Comparison of ENCODE assay signal across 23 cellular contexts in genomic region chr3:48199117-48199516, GRCh38. TPM values are rescaled to one million over a fixed set of nuclear protein-coding genes. Genes with fewer than 3 reads are reported as not detected.
A peak's percentile ranks its signal among the peaks of the same experiment; 100 is the strongest.
DNase-seq lines count a peak whose midpoint lies in the region; ATAC-seq, FAIRE-seq and TF ChIP-seq lines count a peak whose summit lies in the region.
"Had no signal": no experiment of that assay in that cellular context is flagged by ENCODE, and none has a peak within 500 bp of the region (broad histone marks: within the 10 kb centered on the region; RNA-seq: fewer than 3 reads in every experiment).

No MANE protein-coding gene starts in this region.

- peak; percentile 26 for DNase-seq in cardiac septum (ENCODE audit: low spot score)
- DNase-seq in left ventricle myocardium superior: no peak
- DNase-seq in K562 (ENCODE audit: extremely low read depth in 1 of 4, low spot score in 3 of 4): no peak
- peak; percentile 1 for DNase-seq in kidney
- no peak for DNase-seq in cerebellar cortex (ENCODE audit: low spot score)
- DNase-seq in inferior parietal cortex (ENCODE audit: extremely low spot score): no peak
- DNase-seq: 8988T; ACHN; AML-193; BE2C; CD4-positive, alpha-beta T cell; DMS 273 treated with DMSO at 0.1 percent for 48 hours; DMS79; EL; GDM1; H9 had no signal

- intact Hi-C loops in cardiac septum (cut with DNase I) (no loop called here), left ventricle myocardium superior (cut with micrococcal nuclease) (no loop called here), K562 (cut with micrococcal nuclease) (loop anchor here (10.0 kb wide), 2 partner anchors 76 to 206 kb away; no protein-coding TSS in a partner anchor), kidney (cut with DNase I) (no loop called here)

- in situ Hi-C loops in K562 (cut with MboI): loop anchor here (10.0 kb wide), 1 partner anchor 236 kb away; the partner anchor contains the start of gene PLXNB1

- FAIRE-seq in K562 (lab: Jason Lieb, UNC) (no peak), kidney (lab: Jason Lieb, UNC) (no peak)
- FAIRE-seq: A549, D721Med, GM12878 had no signal

- H3K4me3 ChIP-seq in K562 (no peak overlapping the region), kidney (ENCODE audit: low read length in 2 of 2) (no peak overlapping the region)
- H3K4me3 ChIP-seq: A549; BLaER1 treated with 17β-estradiol and CSF1 and Interleukin-3, amounts not matched to agents 10 nM and 100 nM; GM12878; GM23338 had no signal

- H3K9ac ChIP-seq in K562 (ENCODE audit: insufficient read depth in 1 of 2, low read depth in 2 of 2, low read length in 2 of 2) (no peak overlapping the region), kidney (ENCODE audit: low read length in 2 of 2) (no peak overlapping the region)
- H3K9ac ChIP-seq: BLaER1 treated with 17β-estradiol and CSF1 and Interleukin-3, amounts not matched to agents 10 nM and 100 nM had no signal

- POLR2A ChIA-PET in K562 (lab: Yijun Ruan, JAX): interaction anchor here (0.7 to 0.9 kb wide), 2 partner anchors 18 to 42 kb away, joined by 3 read pairs; partner anchors contain the start of gene ZNF589

- no peaks in the 10 kb centered on the region for H3K27me3 ChIP-seq in K562 (ENCODE audit: control insufficient read depth in 2 of 2, insufficient read depth in 2 of 2, low read length in 2 of 2)
- H3K27me3 ChIP-seq: BE2C; BLaER1 treated with 17β-estradiol and CSF1 and Interleukin-3, amounts not matched to agents 10 nM and 100 nM had no signal

- no peak for TF ChIP-seq CTCF in K562 (IDR thresholded peaks at IDR 0.05 in 2 of 3, conservative IDR thresholded peaks at IDR 0.05 in 1 of 3; ENCODE audit: insufficient read depth in 2 of 3, low read depth in 1 of 3, low read length in 3 of 3)
- TF ChIP-seq CTCF in kidney (IDR thresholded peaks at IDR 0.05; ENCODE audit: borderline replicate concordance, extremely low read depth, insufficient read depth): no peak

- H3K9me3 ChIP-seq in K562 (replicated peaks; ENCODE audit: control insufficient read depth, insufficient read depth, low read depth, low read length): no peaks in the 10 kb centered on the region
- no peaks in the 10 kb centered on the region for H3K9me3 ChIP-seq in kidney (ENCODE audit: control insufficient read depth in 1 of 2, low read length in 2 of 2)
- H3K9me3 ChIP-seq: A549; BE2C; BLaER1 treated with 17β-estradiol and CSF1 and Interleukin-3, amounts not matched to agents 10 nM and 100 nM had no signal

- H3K36me3 ChIP-seq in K562 (ENCODE audit: control insufficient read depth, insufficient read depth, low read length) (no peaks in the 10 kb centered on the region), kidney (ENCODE audit: control insufficient read depth in 1 of 2, insufficient read depth in 2 of 2, low read length in 2 of 2) (no peaks in the 10 kb centered on the region)
- H3K36me3 ChIP-seq: BE2C; BLaER1 treated with 17β-estradiol and CSF1 and Interleukin-3, amounts not matched to agents 10 nM and 100 nM had no signal

- no peak for TF ChIP-seq EP300 in K562 (IDR thresholded peaks at IDR 0.05; ENCODE audit: low read length)

- no peaks in the 10 kb centered on the region for H3K79me2 ChIP-seq in K562 (ENCODE audit: control insufficient read depth, insufficient read depth, low read length)

- ATAC-seq in left ventricle myocardium superior (no peak), K562 (no peak)
- ATAC-seq: A549, GM12878, GM23338, HCT116 had no signal

- H3K9me1 ChIP-seq in K562 (ENCODE audit: control insufficient read depth, insufficient read depth, low read length): no peaks in the 10 kb centered on the region

- CTCF ChIA-PET in K562 (lab: Yijun Ruan, JAX; ENCODE audit: low intra/inter-chr PET ratio): no interaction called here

- BruUV-seq in K562 (replicated peaks; lab: Mats Ljungman, UMichigan): no TSS peak

- no peak for TF ChIP-seq RAD21 in K562 (CRISPR knock-in tag; conservative IDR thresholded peaks at IDR 0.05 in 1 of 2, IDR thresholded peaks at IDR 0.05 in 1 of 2)

- H3K27ac ChIP-seq in K562 (ENCODE audit: extremely low read depth, low read depth, low read length): no peak overlapping the region
- H3K27ac ChIP-seq in kidney (ENCODE audit: low read depth in 2 of 2, low read length in 2 of 2): no peak overlapping the region
- H3K27ac ChIP-seq: A549; BLaER1 treated with 17β-estradiol and CSF1 and Interleukin-3, amounts not matched to agents 10 nM and 100 nM had no signal

- H2AFZ ChIP-seq in K562 (ENCODE audit: low read depth, low read length): no peak overlapping the region
- H2AFZ ChIP-seq: GM23338 had no signal

- H3K4me1 ChIP-seq in K562 (replicated peaks in 1 of 2; ENCODE audit: control insufficient read depth in 2 of 2, insufficient read depth in 2 of 2, low read length in 2 of 2) (no peaks in the 10 kb centered on the region; a peak in 3 of 5 replicates), kidney (ENCODE audit: control insufficient read depth in 1 of 2, insufficient read depth in 1 of 2, low read depth in 1 of 2, low read length in 2 of 2) (no peaks in the 10 kb centered on the region)
- H3K4me1 ChIP-seq: A549, BE2C had no signal

- no peak for TF ChIP-seq POLR2A in K562 (conservative IDR thresholded peaks at IDR 0.05)

- H3K4me2 ChIP-seq in K562 (ENCODE audit: insufficient read depth, low read length): no peak overlapping the region
- H3K4me2 ChIP-seq: A549; BLaER1 treated with 17β-estradiol and CSF1 and Interleukin-3, amounts not matched to agents 10 nM and 100 nM; GM23338 had no signal

- H4K20me1 ChIP-seq in K562 (replicated peaks; ENCODE audit: control insufficient read depth, insufficient read depth, low read length): no peaks in the 10 kb centered on the region
- H4K20me1 ChIP-seq: BLaER1 treated with 17β-estradiol and CSF1 and Interleukin-3, amounts not matched to agents 10 nM and 100 nM had no signal

RNA-seq across cellular contexts. Expression of gene CDC25A, which starts 10.9 kb away (rescaled TPM):
- total RNA-seq in cardiac septum (0.32 TPM), left ventricle myocardium superior (0.77 TPM), K562 (2014; rRNA removed) (53.9 and 61.3 TPM in 2 replicates), K562 (2014; rRNA removed; fragmentation: Illumina TruSeq; extraction: Trizol) (52.2 and 53.9 TPM in 2 replicates), K562 (2015; rRNA removed; fragmentation: Illumina TruSeq; extraction: Trizol) (45.6 and 51.8 TPM in 2 replicates), K562 (2021) (52.0 and 59.2 TPM in 2 replicates), kidney (0.88 TPM)
- 39.9 and 44.1 TPM in 2 replicates for total RNA-seq in K562 (2011; cell fraction: chromatin; rRNA removed; ENCODE audit: low replicate concordance)
- 24.7 and 27.9 TPM in 2 replicates for total RNA-seq in K562 (2011; cell fraction: nucleolus; rRNA removed)
- total RNA-seq in K562 (2011; cell fraction: nucleoplasm; rRNA removed): 21.5 and 23.1 TPM in 2 replicates
- polyA plus RNA-seq in K562 (2011; rRNA removed) (27.0 and 35.8 TPM in 2 replicates), K562 (2014; fragmentation: Illumina TruSeq; extraction: Trizol) (46.5 and 56.2 TPM in 2 replicates), K562 (2014; fragmentation: Nextera tagmentation; extraction: Ambion mirVana) (1 to 10 TPM; 3.4 to 5.0 TPM), K562 (2014; rRNA removed) (30.3 and 34.7 TPM in 2 replicates), kidney (ENCODE audit: insufficient read depth, low read depth, low replicate concordance) (1.6 TPM)
- polyA plus RNA-seq in K562 (2011; cell fraction: cytosol; rRNA removed): 19.2 and 35.0 TPM in 2 replicates
- 14.7 and 15.2 TPM in 2 replicates for polyA plus RNA-seq in K562 (2011; cell fraction: nucleus; rRNA removed)
- 19.6 and 29.2 TPM in 2 replicates for polyA plus RNA-seq in K562 (2012)
- 42.7 and 45.9 TPM in 2 replicates for polyA minus RNA-seq in K562 (2011; rRNA and poly(A)+ RNA removed)
- polyA minus RNA-seq in K562 (2011; cell fraction: cytosol; rRNA and poly(A)+ RNA removed): 30.5 and 32.1 TPM in 2 replicates
- 15.9 and 16.6 TPM in 2 replicates for polyA minus RNA-seq in K562 (2011; cell fraction: nucleus; rRNA and poly(A)+ RNA removed)
- polyA plus RNA-seq: CD8-positive, alpha-beta memory T cell had no signal

RNA-seq across cellular contexts. Expression of gene CAMP, which starts 24.2 kb away (rescaled TPM):
- total RNA-seq in cardiac septum (0.67 TPM), left ventricle myocardium superior (not detected), K562 (2014; rRNA removed) (0.29 TPM in 1 of 2 replicates, not detected in the other), K562 (2014; rRNA removed; fragmentation: Illumina TruSeq; extraction: Trizol) (not detected in 2 replicates), K562 (2015; rRNA removed; fragmentation: Illumina TruSeq; extraction: Trizol) (not detected in 2 replicates), K562 (2021) (0.22 TPM in 1 of 2 replicates, not detected in the other), kidney (not detected)
- not detected in 2 replicates for total RNA-seq in K562 (2011; cell fraction: chromatin; rRNA removed; ENCODE audit: low replicate concordance)
- not detected in 2 replicates for total RNA-seq in K562 (2011; cell fraction: nucleolus; rRNA removed)
- total RNA-seq in K562 (2011; cell fraction: nucleoplasm; rRNA removed): not detected in 2 replicates
- polyA plus RNA-seq in K562 (2011; rRNA removed) (not detected in 2 replicates), K562 (2014; fragmentation: Illumina TruSeq; extraction: Trizol) (not detected in 2 replicates), K562 (2014; fragmentation: Nextera tagmentation; extraction: Ambion mirVana) (not detected), K562 (2014; rRNA removed) (not detected in 2 replicates), kidney (ENCODE audit: insufficient read depth, low read depth, low replicate concordance) (not detected)
- not detected in 2 replicates for polyA plus RNA-seq in K562 (2011; cell fraction: cytosol; rRNA removed)
- polyA plus RNA-seq in K562 (2011; cell fraction: nucleus; rRNA removed): not detected in 2 replicates
- not detected in 2 replicates for polyA plus RNA-seq in K562 (2012)
- not detected in 2 replicates for polyA minus RNA-seq in K562 (2011; rRNA and poly(A)+ RNA removed)
- not detected in 2 replicates for polyA minus RNA-seq in K562 (2011; cell fraction: cytosol; rRNA and poly(A)+ RNA removed)
- polyA minus RNA-seq in K562 (2011; cell fraction: nucleus; rRNA and poly(A)+ RNA removed): not detected in 2 replicates
- total RNA-seq: CD4-positive, alpha-beta T cell; CD8-positive, alpha-beta memory T cell; GM23338; H9 had no signal
- polyA plus RNA-seq: A549; CD8-positive, alpha-beta memory T cell; GM23338 had no signal

RNA-seq across cellular contexts. Expression of gene ZNF589, which starts 41.8 kb away (rescaled TPM):
- 3.4 TPM for total RNA-seq in cardiac septum
- 5.3 TPM for total RNA-seq in left ventricle myocardium superior
- 68.3 and 75.9 TPM in 2 replicates for total RNA-seq in K562 (2011; cell fraction: chromatin; rRNA removed; ENCODE audit: low replicate concordance)
- total RNA-seq in K562 (2011; cell fraction: nucleolus; rRNA removed): 29.9 and 35.9 TPM in 2 replicates
- total RNA-seq in K562 (2011; cell fraction: nucleoplasm; rRNA removed): 57.4 and 74.4 TPM in 2 replicates
- 13.9 and 17.6 TPM in 2 replicates for total RNA-seq in K562 (2014; rRNA removed)
- total RNA-seq in K562 (2014; rRNA removed; fragmentation: Illumina TruSeq; extraction: Trizol): 21.5 and 24.9 TPM in 2 replicates
- 20.1 and 20.8 TPM in 2 replicates for total RNA-seq in K562 (2015; rRNA removed; fragmentation: Illumina TruSeq; extraction: Trizol)
- 19.6 and 20.8 TPM in 2 replicates for total RNA-seq in K562 (2021)
- 26.7 and 28.8 TPM in 2 replicates for polyA plus RNA-seq in K562 (2011; rRNA removed)
- polyA plus RNA-seq in K562 (2011; cell fraction: cytosol; rRNA removed): 11.3 and 20.8 TPM in 2 replicates
- 78.0 and 81.2 TPM in 2 replicates for polyA plus RNA-seq in K562 (2011; cell fraction: nucleus; rRNA removed)
- polyA plus RNA-seq in K562 (2012): 14.2 and 16.5 TPM in 2 replicates
- 24.1 and 25.1 TPM in 2 replicates for polyA plus RNA-seq in K562 (2014; fragmentation: Illumina TruSeq; extraction: Trizol)
- 10 to 100 TPM in 1 of 2 experiments, 1 to 10 TPM in 1; 4.2 to 17.6 TPM for polyA plus RNA-seq in K562 (2014; fragmentation: Nextera tagmentation; extraction: Ambion mirVana)
- polyA plus RNA-seq in K562 (2014; rRNA removed): 23.2 and 23.9 TPM in 2 replicates
- polyA minus RNA-seq in K562 (2011; rRNA and poly(A)+ RNA removed): 24.3 and 27.1 TPM in 2 replicates
- polyA minus RNA-seq in K562 (2011; cell fraction: cytosol; rRNA and poly(A)+ RNA removed): 6.6 and 7.7 TPM in 2 replicates
- polyA minus RNA-seq in K562 (2011; cell fraction: nucleus; rRNA and poly(A)+ RNA removed): 12.9 and 19.1 TPM in 2 replicates
- 13.3 TPM for total RNA-seq in kidney
- polyA plus RNA-seq in kidney (ENCODE audit: insufficient read depth, low read depth, low replicate concordance): 6.5 TPM

Comparison
In these comparisons a context has a peak if more than half of its experiments do, and no peak if none do; other contexts are left out.
1. DNase-seq: peak in cardiac septum (single experiment) and kidney (single experiment); none in left ventricle myocardium superior (single experiment), K562 (0 of 4), cerebellar cortex (single experiment) and inferior parietal cortex (single experiment).
2. RNA of gene CDC25A, which starts 10.9 kb away (total RNA-seq): 21.5 to 61.3 TPM in K562; 0.88 TPM in kidney (single experiment), 0.77 TPM in left ventricle myocardium superior (single experiment) and 0.32 TPM in cardiac septum (single experiment); every median in the first group is over 10 times any median in the second.